16 cellular contexts compared by ENCODE assay signal in the genomic region with DNA sequence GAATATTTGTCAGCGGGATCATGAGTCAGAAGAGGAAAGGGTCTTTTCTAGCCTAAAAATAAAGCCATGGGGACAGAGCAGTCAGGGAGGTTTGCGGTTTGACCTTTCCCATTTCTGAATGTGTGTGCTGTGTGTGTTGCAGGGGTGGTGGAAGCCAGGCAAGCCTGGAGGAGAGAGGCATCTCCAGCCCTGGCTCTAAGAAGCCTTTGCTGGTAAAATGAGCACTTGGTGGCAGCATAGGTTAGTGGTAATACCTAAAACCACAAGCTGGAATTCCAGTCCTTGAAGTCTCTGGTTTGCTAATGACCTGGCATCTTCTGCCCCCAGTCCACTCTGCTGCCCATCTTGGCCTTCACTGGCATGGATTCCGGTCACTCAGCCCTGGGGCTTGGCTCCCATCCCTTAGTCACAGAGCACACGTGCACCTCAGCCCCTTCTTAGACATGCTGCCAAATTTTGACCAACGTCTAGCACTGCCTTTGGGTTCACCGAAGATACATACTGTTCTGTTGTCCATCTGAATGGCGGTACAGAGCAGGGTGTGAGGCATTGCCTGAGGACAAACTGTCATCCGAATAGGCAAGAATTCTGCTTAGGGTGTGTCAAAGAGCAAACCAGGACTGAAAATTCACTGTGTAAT. TPM values are rescaled to one million over a fixed set of nuclear protein-coding genes. Genes with fewer than 3 reads are reported as not detected.
DNase-seq lines count a peak whose midpoint lies in the region; ATAC-seq lines count a peak whose summit lies in the region.
"Had no signal": no experiment of that assay in that cellular context is flagged by ENCODE, and none has a peak within 500 bp of the region (broad histone marks: within the 10 kb centered on the region; RNA-seq: fewer than 3 reads in every experiment).

No MANE protein-coding gene starts in this region.

- no peak overlapping the region for H3K4me3 ChIP-seq in MG63
- H3K4me3 ChIP-seq: spleen had no signal

- DNase-seq in ELF-1 (ENCODE audit: low read depth, low spot score), result peak; percentile 28
- peak; percentile 19 for DNase-seq in MG63
- peak; percentile 67 for DNase-seq in cerebellar cortex (ENCODE audit: low spot score)
- peak; percentile 49 for DNase-seq in myocyte (ENCODE audit: low read depth)
- DNase-seq in activated CD4-positive, alpha-beta T cell treated with anti-CD3 and anti-CD28 coated beads, Interleukin-2, amount 50 U/mL, for 48 hours, result no peak
- no peak for DNase-seq in ACHN
- DNase-seq: activated CD4-positive, alpha-beta T cell treated with anti-CD3 and anti-CD28 coated beads for 48 hours; activated naive CD4-positive, alpha-beta T cell treated with anti-CD3 and anti-CD28 coated beads, Interleukin-2, amount 10 ng/mL, durations not matched to agents 7 days and 5 days; effector memory CD8-positive, alpha-beta T cell; GF-D8; immature natural killer cell; natural killer cell; NCI-H2171 treated with DMSO at 0.1 percent for 48 hours; SHP77 treated with DMSO at 0.1 percent for 48 hours; spleen had no signal

- in situ Hi-C loops in ACHN (cut with HindIII; ENCODE audit: low pct_ligation_motif_present, low pct_unique_long_range_greater_than_20kb, low sequenced_read_pairs), result no loop called here

- no peaks in the 10 kb centered on the region for H3K9me3 ChIP-seq in MG63
- H3K9me3 ChIP-seq: spleen had no signal

- no peaks in the 10 kb centered on the region for H3K27me3 ChIP-seq in MG63

- ATAC-seq in GM18517 (IDR thresholded peaks at IDR 0.05; ENCODE audit: unreplicated experiment), result no peak
- ATAC-seq: effector memory CD8-positive, alpha-beta T cell; natural killer cell had no signal

- no peaks in the 10 kb centered on the region for H3K36me3 ChIP-seq in MG63
- H3K36me3 ChIP-seq: spleen had no signal

RNA-seq across cellular contexts. Expression of a gene that starts 52.7 kb away (rescaled TPM):
- not detected in 2 replicates for total RNA-seq in MG63 (2014; rRNA removed; shearing (Covaris generic); ENCODE audit: low replicate concordance)
- not detected in 2 replicates for total RNA-seq in myocyte
- not detected for polyA plus RNA-seq in myocyte (2012)

Comparison
In these comparisons a context has a peak if more than half of its experiments do, and no peak if none do; other contexts are left out.
1. DNase-seq: peak in ELF-1 (single experiment), MG63 (single experiment), cerebellar cortex (single experiment) and myocyte (single experiment); none in activated CD4-positive, alpha-beta T cell treated with anti-CD3 and anti-CD28 coated beads, Interleukin-2, amount 50 U/mL, for 48 hours (0 of 2) and ACHN (single experiment).